In genomic region chr19:13039211-13039789, GRCh38 we compare ENCODE assay signal across 14 cellular contexts. TPM values are rescaled to one million over a fixed set of nuclear protein-coding genes. Genes with fewer than 3 reads are reported as not detected.
A peak's percentile ranks its signal among the peaks of the same experiment; 100 is the strongest.
DNase-seq lines count a peak whose midpoint lies in the region; ATAC-seq and TF ChIP-seq lines count a peak whose summit lies in the region.
"Had no signal": no experiment of that assay in that cellular context is flagged by ENCODE, and none has a peak within 500 bp of the region (broad histone marks: within the 10 kb centered on the region; RNA-seq: fewer than 3 reads in every experiment).

No MANE protein-coding gene starts in this region.

- WGBS in gastroesophageal sphincter (ENCODE audit: low coverage in 1 of 2), 2 donors = 21 to 31% methylated on average over 3 to 6 of the region's 8 CpGs

- H3K4me3 Mint-ChIP-seq in nephron = no peak overlapping the region
- H3K4me3 Mint-ChIP-seq: activated CD4-positive, alpha-beta T cell treated with anti-CD3 and anti-CD28 coated beads for 36 hours had no signal

- TF ChIP-seq POLR2A in gastroesophageal sphincter (IDR thresholded peaks at IDR 0.05) (no peak), uterus (IDR thresholded peaks at IDR 0.05) (no peak)

- DNase-seq in adipocyte (ENCODE audit: low read depth) (no peak), uterus (no peak), 8988T (no peak)
- DNase-seq in activated CD8-positive, alpha-beta memory T cell treated with anti-CD3 and anti-CD28 coated beads for 24 hours = no peak
- DNase-seq: activated CD4-positive, alpha-beta T cell treated with anti-CD3 and anti-CD28 coated beads for 36 hours; activated effector memory CD4-positive, alpha-beta T cell treated with anti-CD3 and anti-CD28 coated beads, Interleukin-2, amount 50 U/mL, for 16 hours; BE2C; NCI-H1436 treated with DMSO at 0.1 percent for 48 hours; SIG-M5; stimulated activated CD4-positive, alpha-beta T cell treated with anti-CD3 and anti-CD28 coated beads, Interleukin-2, amount 100 ng/mL, for 48 hours had no signal

- peaks cover 90% of the 10 kb centered on the region for H3K4me1 ChIP-seq in adipocyte (ENCODE audit: control insufficient read depth, insufficient read depth, low read length)
- H3K4me1 ChIP-seq in gastroesophageal sphincter = peaks cover 26 to 100% (median 64%) of the 10 kb centered on the region in 3 donors
- H3K4me1 ChIP-seq in uterus = peaks cover 24 to 32% of the 10 kb centered on the region in 2 donors

- TF ChIP-seq CTCF in gastroesophageal sphincter (IDR thresholded peaks at IDR 0.05) = no peak
- no peak for TF ChIP-seq CTCF in nephron (IDR thresholded peaks at IDR 0.05; ENCODE audit: unreplicated experiment in 3 of 3)
- no peak for TF ChIP-seq CTCF in uterus (IDR thresholded peaks at IDR 0.05)

- intact Hi-C loops in uterus (cut with DNase I; ENCODE audit: low total_unique reads) = no loop called here

- H3K36me3 Mint-ChIP-seq in nephron (ENCODE audit: low read depth) = no peaks in the 10 kb centered on the region

- H3K4me1 Mint-ChIP-seq in nephron = peaks cover 76% of the 10 kb centered on the region

- no peaks in the 10 kb centered on the region for H3K9me3 ChIP-seq in adipocyte (ENCODE audit: control insufficient read depth, low read length)
- no peaks in the 10 kb centered on the region for H3K9me3 ChIP-seq in gastroesophageal sphincter
- H3K9me3 ChIP-seq in uterus = no peaks in the 10 kb centered on the region
- H3K9me3 ChIP-seq: BE2C had no signal

- H3K27ac ChIP-seq in gastroesophageal sphincter (peak overlapping the region; percentile 1 to 98 (median 90)), uterus (peak overlapping the region; percentile 95 to 99)

- TF ChIP-seq EP300 in gastroesophageal sphincter (IDR thresholded peaks at IDR 0.05) = no peak

- no peaks in the 10 kb centered on the region for H3K27me3 ChIP-seq in adipocyte (replicated peaks; ENCODE audit: control insufficient read depth, insufficient read depth, low read length)
- no peaks in the 10 kb centered on the region for H3K27me3 ChIP-seq in gastroesophageal sphincter
- H3K27me3 ChIP-seq in uterus = no peaks in the 10 kb centered on the region
- H3K27me3 ChIP-seq: BE2C had no signal

- no peak for ATAC-seq in gastroesophageal sphincter
- no peak for ATAC-seq in GM18909 (IDR thresholded peaks at IDR 0.05; ENCODE audit: poor library complexity, unreplicated experiment)
- ATAC-seq: activated CD4-positive, alpha-beta T cell treated with anti-CD3 and anti-CD28 coated beads for 36 hours; GM12878 had no signal

- H3K27ac Mint-ChIP-seq in nephron = peak overlapping the region in 2 of 3 experiments; percentile 14 to 75
- H3K27ac Mint-ChIP-seq: activated CD4-positive, alpha-beta T cell treated with anti-CD3 and anti-CD28 coated beads for 36 hours had no signal

- H3K9me3 Mint-ChIP-seq in nephron = no peaks in the 10 kb centered on the region

- H3K4me3 ChIP-seq in adipocyte (ENCODE audit: low read length) = no peak overlapping the region
- no peak overlapping the region for H3K4me3 ChIP-seq in gastroesophageal sphincter
- no peak overlapping the region for H3K4me3 ChIP-seq in uterus
- H3K4me3 ChIP-seq: GM12878 had no signal

- H3K9ac ChIP-seq in adipocyte (ENCODE audit: low read length) = peak overlapping the region; percentile 69

- H3K27me3 Mint-ChIP-seq in nephron (ENCODE audit: low read depth) = peaks cover 80% of the 10 kb centered on the region
- H3K27me3 Mint-ChIP-seq: activated CD4-positive, alpha-beta T cell treated with anti-CD3 and anti-CD28 coated beads for 36 hours had no signal

- no peaks in the 10 kb centered on the region for H3K36me3 ChIP-seq in adipocyte (ENCODE audit: control insufficient read depth, insufficient read depth, low read length, severe bottlenecking)
- H3K36me3 ChIP-seq in gastroesophageal sphincter = peaks cover 0 to 5% of the 10 kb centered on the region in 2 donors
- no peaks in the 10 kb centered on the region for H3K36me3 ChIP-seq in uterus
- H3K36me3 ChIP-seq: BE2C had no signal

RNA-seq across cellular contexts. Expression of gene NFIX, which starts 44.0 kb away (rescaled TPM):
- total RNA-seq in gastroesophageal sphincter (100 to 1,000 TPM in 1 of 4 donors, 10 to 100 TPM in 3; 44.7 to 145 (median 72.4) TPM), uterus (100 to 1,000 TPM in 2 of 4 donors, 10 to 100 TPM in 2; 27.4 to 381 (median 78.4) TPM)
